In the genomic region with DNA sequence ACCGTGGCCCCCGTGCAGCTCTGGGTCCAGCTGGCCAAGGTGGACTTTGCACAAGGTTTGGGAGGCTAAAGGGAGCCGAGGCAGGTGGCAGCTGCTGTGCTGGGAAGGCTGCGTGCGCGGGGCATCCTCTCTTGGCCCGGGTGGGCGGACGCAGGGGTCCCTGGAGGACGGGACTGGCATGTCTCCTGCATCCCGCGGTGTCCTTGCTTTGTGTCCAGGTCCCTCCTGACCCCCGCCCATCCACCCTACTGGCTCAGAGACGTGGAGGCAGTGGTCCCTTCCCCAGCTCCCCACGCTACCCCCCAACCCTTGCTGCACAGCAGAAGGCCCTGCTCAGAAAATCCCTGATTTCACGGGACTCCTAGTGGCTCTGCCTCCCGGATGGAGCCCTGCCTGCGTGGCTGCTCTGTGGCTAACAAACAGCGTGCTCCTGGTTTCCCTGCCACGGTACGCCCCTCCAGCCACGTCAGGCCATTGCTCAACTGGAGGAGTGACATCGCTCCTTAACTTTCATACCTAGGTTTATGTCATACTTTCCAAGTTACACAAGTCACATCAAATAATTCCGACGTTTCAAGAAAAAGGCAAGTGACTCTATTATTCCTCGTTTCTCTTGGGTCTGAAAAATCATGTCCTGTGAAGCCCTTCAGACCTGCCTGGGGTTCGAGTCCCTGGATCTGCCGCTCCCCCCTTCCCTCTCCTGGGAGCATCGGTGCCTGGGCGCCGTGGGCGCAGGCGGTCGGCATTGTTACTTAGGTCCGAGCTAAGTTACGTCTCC, we compare ENCODE assay signal across 20 cellular contexts.
DNase-seq lines count a peak whose midpoint lies in the region; ATAC-seq, FAIRE-seq and TF ChIP-seq lines count a peak whose summit lies in the region.
"Had no signal": no experiment of that assay in that cellular context is flagged by ENCODE, and none has a peak within 500 bp of the region (broad histone marks: within the 10 kb centered on the region; RNA-seq: fewer than 3 reads in every experiment).

No MANE protein-coding gene starts in this region.

- no peaks in the 10 kb centered on the region for H3K36me3 ChIP-seq in kidney (ENCODE audit: control insufficient read depth in 1 of 2, insufficient read depth in 2 of 2, low read length in 2 of 2)
- H3K36me3 ChIP-seq: BLaER1 had no signal

- intact Hi-C loops in left ventricle myocardium superior (cut with micrococcal nuclease) (no loop called here), left cardiac atrium (cut with DNase I) (no loop called here), kidney (cut with DNase I) (no loop called here), posterior vena cava (cut with DNase I) (loop anchor here in 1 of 2 donors (5.0 kb wide), 1 partner anchor 94 kb away; no protein-coding TSS in a partner anchor)
- intact Hi-C loops in CD4-positive, alpha-beta T cell (cut with DNase I, micrococcal nuclease): no loop called here

- TF ChIP-seq CTCF in kidney (IDR thresholded peaks at IDR 0.05; ENCODE audit: borderline replicate concordance, extremely low read depth, insufficient read depth): no peak
- no peak for TF ChIP-seq CTCF in CD4-positive, alpha-beta T cell (IDR thresholded peaks at IDR 0.05)

- H3K4me3 Mint-ChIP-seq in CD4-positive, alpha-beta T cell: no peak overlapping the region
- H3K4me3 Mint-ChIP-seq: GM23338, HFFc6 had no signal

- H3K4me1 ChIP-seq in kidney (ENCODE audit: control insufficient read depth in 1 of 2, insufficient read depth in 1 of 2, low read depth in 1 of 2, low read length in 2 of 2): no peaks in the 10 kb centered on the region
- H3K4me1 ChIP-seq: Caco-2 had no signal

- no peaks in the 10 kb centered on the region for H3K27me3 ChIP-seq in CD4-positive, alpha-beta T cell (ENCODE audit: control insufficient read depth, insufficient read depth, low read length)
- H3K27me3 ChIP-seq: BLaER1 had no signal

- no peak for ATAC-seq in left ventricle myocardium superior
- no peak for ATAC-seq in left cardiac atrium
- no peak for ATAC-seq in CD4-positive, alpha-beta T cell (ENCODE audit: poor library complexity)
- ATAC-seq: GM23338, HCT116 had no signal

- peak; percentile 23 for DNase-seq in left ventricle myocardium superior
- no peak for DNase-seq in left cardiac atrium
- peak; percentile 68 for DNase-seq in kidney
- DNase-seq in posterior vena cava (ENCODE audit: low spot score): peak; percentile 79
- DNase-seq in ureter (ENCODE audit: low spot score): no peak
- no peak for DNase-seq in COR-L47 (lab: John Stamatoyannopoulos, UW)
- no peak for DNase-seq in CD4-positive, alpha-beta T cell
- DNase-seq: 8988T, Caco-2, GDM1, HFFc6 had no signal

- H3K36me3 Mint-ChIP-seq in CD4-positive, alpha-beta T cell (ENCODE audit: low read depth): no peaks in the 10 kb centered on the region
- H3K36me3 Mint-ChIP-seq: CD8-positive, alpha-beta memory T cell had no signal

- CTCF ChIA-PET in CD4-positive, alpha-beta T cell (lab: Charles Lee): no interaction called here

- H3K27me3 Mint-ChIP-seq in CD4-positive, alpha-beta T cell: peaks cover 9% of the 10 kb centered on the region

- peaks cover 7% of the 10 kb centered on the region for H3K4me1 Mint-ChIP-seq in CD4-positive, alpha-beta T cell (ENCODE audit: low read depth)
- H3K4me1 Mint-ChIP-seq: GM23338 had no signal

- POLR2A ChIA-PET in CD4-positive, alpha-beta T cell (lab: Charles Lee): no interaction called here

- FAIRE-seq in kidney (lab: Jason Lieb, UNC): no peak
- FAIRE-seq: D721Med, GM12892, GM18507, H54 had no signal

- H3K9ac ChIP-seq in kidney (ENCODE audit: low read length in 2 of 2): no peak overlapping the region
- H3K9ac ChIP-seq: BLaER1 had no signal

- no peaks in the 10 kb centered on the region for H3K9me3 Mint-ChIP-seq in CD4-positive, alpha-beta T cell

- no peak overlapping the region for H3K4me3 ChIP-seq in kidney (ENCODE audit: low read length in 2 of 2)
- H3K4me3 ChIP-seq: BLaER1, GM23338 had no signal

- no peak overlapping the region for H3K27ac Mint-ChIP-seq in CD4-positive, alpha-beta T cell
- H3K27ac Mint-ChIP-seq: CD8-positive, alpha-beta memory T cell; GM23338; HFFc6 had no signal

- no peak overlapping the region for H3K27ac ChIP-seq in kidney (ENCODE audit: low read depth in 2 of 2, low read length in 2 of 2)
- H3K27ac ChIP-seq in CD4-positive, alpha-beta T cell (ENCODE audit: low read depth, low read length): no peak overlapping the region
- H3K27ac ChIP-seq: BLaER1, HL-60 had no signal

- H3K9me3 ChIP-seq in kidney (ENCODE audit: control insufficient read depth in 1 of 2, low read length in 2 of 2): no peaks in the 10 kb centered on the region
- H3K9me3 ChIP-seq in CD4-positive, alpha-beta T cell (ENCODE audit: control insufficient read depth, low read length): no peaks in the 10 kb centered on the region
- H3K9me3 ChIP-seq: Caco-2 had no signal

Comparison
In these comparisons a context has a peak if more than half of its experiments do, and no peak if none do; other contexts are left out.
1. DNase-seq: peak in left ventricle myocardium superior (single experiment), kidney (single experiment) and posterior vena cava (single experiment); none in left cardiac atrium (single experiment), ureter (single experiment), COR-L47 (single experiment) and CD4-positive, alpha-beta T cell (0 of 10).